Comparison of ENCODE assay signal across 1 cellular context in the genomic region with DNA sequence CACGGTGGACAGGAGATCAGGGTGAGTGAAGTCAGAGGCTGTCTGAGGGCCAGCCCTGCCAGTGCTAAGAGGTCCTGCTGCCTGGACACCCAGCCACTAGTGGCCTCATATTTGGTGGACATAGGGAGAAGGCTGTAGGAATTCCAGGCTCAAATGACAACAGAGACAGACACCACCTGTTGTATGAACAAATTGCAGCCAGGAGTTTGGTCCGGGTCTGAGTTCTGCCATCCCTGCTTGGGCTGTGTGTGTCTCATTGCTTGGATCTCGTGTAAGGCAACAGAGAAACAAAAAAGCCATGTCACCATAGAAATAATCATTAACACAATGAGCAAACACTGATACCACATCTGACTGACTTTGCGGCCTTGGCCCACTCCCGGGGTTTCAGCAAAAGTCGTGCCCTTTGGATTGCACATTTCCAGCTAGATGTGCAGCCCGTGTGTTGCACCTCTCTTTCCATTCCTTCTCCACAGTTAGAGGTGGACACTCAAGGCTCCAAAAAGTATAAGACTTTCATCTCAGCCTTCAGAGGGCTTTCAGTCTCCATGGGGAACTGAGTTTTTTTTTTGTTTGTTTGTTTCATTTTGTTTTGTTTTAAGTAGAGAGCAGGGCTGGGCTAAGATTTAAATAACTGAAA.
TF ChIP-seq lines count a peak whose summit lies in the region.
"Not testable (repeated sequence)": the region's sequence is repeated elsewhere in the genome, so short reads cannot be mapped to it uniquely, and the experiment has no call there.

No MANE protein-coding gene starts in this region.

TF ChIP-seq in HepG2, 621 proteins besides CTCF, POLR2A, EP300 and RAD21 (continued from another document and continues in another):
- TF ChIP-seq, protein P1, sequence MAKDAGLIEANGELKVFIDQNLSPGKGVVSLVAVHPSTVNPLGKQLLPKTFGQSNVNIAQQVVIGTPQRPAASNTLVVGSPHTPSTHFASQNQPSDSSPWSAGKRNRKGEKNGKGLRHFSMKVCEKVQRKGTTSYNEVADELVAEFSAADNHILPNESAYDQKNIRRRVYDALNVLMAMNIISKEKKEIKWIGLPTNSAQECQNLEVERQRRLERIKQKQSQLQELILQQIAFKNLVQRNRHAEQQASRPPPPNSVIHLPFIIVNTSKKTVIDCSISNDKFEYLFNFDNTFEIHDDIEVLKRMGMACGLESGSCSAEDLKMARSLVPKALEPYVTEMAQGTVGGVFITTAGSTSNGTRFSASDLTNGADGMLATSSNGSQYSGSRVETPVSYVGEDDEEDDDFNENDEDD (CRISPR knock-in tag; IDR thresholded peaks at IDR 0.05; ENCODE audit: borderline replicate concordance) = 0 out of 2 replicates have a peak, but pooled peaks have one; percentile 33
- TF ChIP-seq, protein P2, sequence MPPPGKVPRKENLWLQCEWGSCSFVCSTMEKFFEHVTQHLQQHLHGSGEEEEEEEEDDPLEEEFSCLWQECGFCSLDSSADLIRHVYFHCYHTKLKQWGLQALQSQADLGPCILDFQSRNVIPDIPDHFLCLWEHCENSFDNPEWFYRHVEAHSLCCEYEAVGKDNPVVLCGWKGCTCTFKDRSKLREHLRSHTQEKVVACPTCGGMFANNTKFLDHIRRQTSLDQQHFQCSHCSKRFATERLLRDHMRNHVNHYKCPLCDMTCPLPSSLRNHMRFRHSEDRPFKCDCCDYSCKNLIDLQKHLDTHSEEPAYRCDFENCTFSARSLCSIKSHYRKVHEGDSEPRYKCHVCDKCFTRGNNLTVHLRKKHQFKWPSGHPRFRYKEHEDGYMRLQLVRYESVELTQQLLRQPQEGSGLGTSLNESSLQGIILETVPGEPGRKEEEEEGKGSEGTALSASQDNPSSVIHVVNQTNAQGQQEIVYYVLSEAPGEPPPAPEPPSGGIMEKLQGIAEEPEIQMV (CRISPR knock-in tag; IDR thresholded peaks at IDR 0.05; ENCODE audit: low read depth) = 0 out of 2 replicates have a peak, but pooled peaks have one; percentile 28
- TF ChIP-seq STAG1 (CRISPR knock-in tag; IDR thresholded peaks at IDR 0.05) = peak; percentile 17; the same call in 1 of the 2 replicates
- peak; percentile 79 for TF ChIP-seq SIX4 (CRISPR knock-in tag; IDR thresholded peaks at IDR 0.05)
- peak; percentile 79; the same call in 1 of the 2 replicates for TF ChIP-seq ZKSCAN8 (CRISPR knock-in tag; IDR thresholded peaks at IDR 0.05; ENCODE audit: borderline replicate concordance)
- TF ChIP-seq ARNTL (CRISPR knock-in tag; IDR thresholded peaks at IDR 0.05) = peak; percentile 81
- 0 out of 2 replicates have a peak, but pooled peaks have one; percentile 37 for TF ChIP-seq RBAK (CRISPR knock-in tag; IDR thresholded peaks at IDR 0.05)
- 0 out of 2 replicates have a peak, but pooled peaks have one; percentile 43 for TF ChIP-seq SMYD3 (CRISPR knock-in tag; IDR thresholded peaks at IDR 0.05)
- TF ChIP-seq, protein P3, sequence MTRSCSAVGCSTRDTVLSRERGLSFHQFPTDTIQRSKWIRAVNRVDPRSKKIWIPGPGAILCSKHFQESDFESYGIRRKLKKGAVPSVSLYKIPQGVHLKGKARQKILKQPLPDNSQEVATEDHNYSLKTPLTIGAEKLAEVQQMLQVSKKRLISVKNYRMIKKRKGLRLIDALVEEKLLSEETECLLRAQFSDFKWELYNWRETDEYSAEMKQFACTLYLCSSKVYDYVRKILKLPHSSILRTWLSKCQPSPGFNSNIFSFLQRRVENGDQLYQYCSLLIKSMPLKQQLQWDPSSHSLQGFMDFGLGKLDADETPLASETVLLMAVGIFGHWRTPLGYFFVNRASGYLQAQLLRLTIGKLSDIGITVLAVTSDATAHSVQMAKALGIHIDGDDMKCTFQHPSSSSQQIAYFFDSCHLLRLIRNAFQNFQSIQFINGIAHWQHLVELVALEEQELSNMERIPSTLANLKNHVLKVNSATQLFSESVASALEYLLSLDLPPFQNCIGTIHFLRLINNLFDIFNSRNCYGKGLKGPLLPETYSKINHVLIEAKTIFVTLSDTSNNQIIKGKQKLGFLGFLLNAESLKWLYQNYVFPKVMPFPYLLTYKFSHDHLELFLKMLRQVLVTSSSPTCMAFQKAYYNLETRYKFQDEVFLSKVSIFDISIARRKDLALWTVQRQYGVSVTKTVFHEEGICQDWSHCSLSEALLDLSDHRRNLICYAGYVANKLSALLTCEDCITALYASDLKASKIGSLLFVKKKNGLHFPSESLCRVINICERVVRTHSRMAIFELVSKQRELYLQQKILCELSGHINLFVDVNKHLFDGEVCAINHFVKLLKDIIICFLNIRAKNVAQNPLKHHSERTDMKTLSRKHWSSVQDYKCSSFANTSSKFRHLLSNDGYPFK (CRISPR knock-in tag; IDR thresholded peaks at IDR 0.05; ENCODE audit: borderline replicate concordance) = peak; percentile 55; the same call in 1 of the 2 replicates
- TF ChIP-seq, protein P4, sequence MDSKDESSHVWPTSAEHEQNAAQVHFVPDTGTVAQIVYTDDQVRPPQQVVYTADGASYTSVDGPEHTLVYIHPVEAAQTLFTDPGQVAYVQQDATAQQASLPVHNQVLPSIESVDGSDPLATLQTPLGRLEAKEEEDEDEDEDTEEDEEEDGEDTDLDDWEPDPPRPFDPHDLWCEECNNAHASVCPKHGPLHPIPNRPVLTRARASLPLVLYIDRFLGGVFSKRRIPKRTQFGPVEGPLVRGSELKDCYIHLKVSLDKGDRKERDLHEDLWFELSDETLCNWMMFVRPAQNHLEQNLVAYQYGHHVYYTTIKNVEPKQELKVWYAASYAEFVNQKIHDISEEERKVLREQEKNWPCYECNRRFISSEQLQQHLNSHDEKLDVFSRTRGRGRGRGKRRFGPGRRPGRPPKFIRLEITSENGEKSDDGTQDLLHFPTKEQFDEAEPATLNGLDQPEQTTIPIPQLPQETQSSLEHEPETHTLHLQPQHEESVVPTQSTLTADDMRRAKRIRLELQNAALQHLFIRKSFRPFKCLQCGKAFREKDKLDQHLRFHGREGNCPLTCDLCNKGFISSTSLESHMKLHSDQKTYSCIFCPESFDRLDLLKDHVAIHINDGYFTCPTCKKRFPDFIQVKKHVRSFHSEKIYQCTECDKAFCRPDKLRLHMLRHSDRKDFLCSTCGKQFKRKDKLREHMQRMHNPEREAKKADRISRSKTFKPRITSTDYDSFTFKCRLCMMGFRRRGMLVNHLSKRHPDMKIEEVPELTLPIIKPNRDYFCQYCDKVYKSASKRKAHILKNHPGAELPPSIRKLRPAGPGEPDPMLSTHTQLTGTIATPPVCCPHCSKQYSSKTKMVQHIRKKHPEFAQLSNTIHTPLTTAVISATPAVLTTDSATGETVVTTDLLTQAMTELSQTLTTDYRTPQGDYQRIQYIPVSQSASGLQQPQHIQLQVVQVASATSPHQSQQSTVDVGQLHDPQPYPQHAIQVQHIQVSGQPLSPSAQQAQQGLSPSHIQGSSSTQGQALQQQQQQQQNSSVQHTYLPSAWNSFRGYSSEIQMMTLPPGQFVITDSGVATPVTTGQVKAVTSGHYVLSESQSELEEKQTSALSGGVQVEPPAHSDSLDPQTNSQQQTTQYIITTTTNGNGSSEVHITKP (CRISPR knock-in tag; IDR thresholded peaks at IDR 0.05; ENCODE audit: low read depth) = peak; percentile 66; the same call in 1 of the 2 replicates
- 0 out of 2 replicates have a peak, but pooled peaks have one; percentile 74 for TF ChIP-seq MBD4 (IDR thresholded peaks at IDR 0.05; ENCODE audit: borderline replicate concordance, low read length)
- peak; percentile 63; the same call in 1 of the 2 replicates for TF ChIP-seq NFKB2 (CRISPR knock-in tag; IDR thresholded peaks at IDR 0.05; ENCODE audit: borderline replicate concordance)
- peak; percentile 96 for TF ChIP-seq MED1 (CRISPR knock-in tag; IDR thresholded peaks at IDR 0.05)
- TF ChIP-seq, protein P5, sequence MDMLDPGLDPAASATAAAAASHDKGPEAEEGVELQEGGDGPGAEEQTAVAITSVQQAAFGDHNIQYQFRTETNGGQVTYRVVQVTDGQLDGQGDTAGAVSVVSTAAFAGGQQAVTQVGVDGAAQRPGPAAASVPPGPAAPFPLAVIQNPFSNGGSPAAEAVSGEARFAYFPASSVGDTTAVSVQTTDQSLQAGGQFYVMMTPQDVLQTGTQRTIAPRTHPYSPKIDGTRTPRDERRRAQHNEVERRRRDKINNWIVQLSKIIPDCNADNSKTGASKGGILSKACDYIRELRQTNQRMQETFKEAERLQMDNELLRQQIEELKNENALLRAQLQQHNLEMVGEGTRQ (IDR thresholded peaks at IDR 0.05; ENCODE audit: low read depth, low read length) = not testable (repeated sequence)
- TF ChIP-seq, protein P5 (CRISPR knock-in tag; IDR thresholded peaks at IDR 0.05; ENCODE audit: borderline replicate concordance) = peak; percentile 33; the same call in 1 of the 2 replicates
- TF ChIP-seq, protein P6, sequence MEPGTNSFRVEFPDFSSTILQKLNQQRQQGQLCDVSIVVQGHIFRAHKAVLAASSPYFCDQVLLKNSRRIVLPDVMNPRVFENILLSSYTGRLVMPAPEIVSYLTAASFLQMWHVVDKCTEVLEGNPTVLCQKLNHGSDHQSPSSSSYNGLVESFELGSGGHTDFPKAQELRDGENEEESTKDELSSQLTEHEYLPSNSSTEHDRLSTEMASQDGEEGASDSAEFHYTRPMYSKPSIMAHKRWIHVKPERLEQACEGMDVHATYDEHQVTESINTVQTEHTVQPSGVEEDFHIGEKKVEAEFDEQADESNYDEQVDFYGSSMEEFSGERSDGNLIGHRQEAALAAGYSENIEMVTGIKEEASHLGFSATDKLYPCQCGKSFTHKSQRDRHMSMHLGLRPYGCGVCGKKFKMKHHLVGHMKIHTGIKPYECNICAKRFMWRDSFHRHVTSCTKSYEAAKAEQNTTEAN (CRISPR knock-in tag; conservative IDR thresholded peaks at IDR 0.05) = peak; percentile 97
- peak; percentile 68; the same call in 1 of the 2 replicates for TF ChIP-seq PPARG (CRISPR knock-in tag; conservative IDR thresholded peaks at IDR 0.05)
- TF ChIP-seq, protein P7, sequence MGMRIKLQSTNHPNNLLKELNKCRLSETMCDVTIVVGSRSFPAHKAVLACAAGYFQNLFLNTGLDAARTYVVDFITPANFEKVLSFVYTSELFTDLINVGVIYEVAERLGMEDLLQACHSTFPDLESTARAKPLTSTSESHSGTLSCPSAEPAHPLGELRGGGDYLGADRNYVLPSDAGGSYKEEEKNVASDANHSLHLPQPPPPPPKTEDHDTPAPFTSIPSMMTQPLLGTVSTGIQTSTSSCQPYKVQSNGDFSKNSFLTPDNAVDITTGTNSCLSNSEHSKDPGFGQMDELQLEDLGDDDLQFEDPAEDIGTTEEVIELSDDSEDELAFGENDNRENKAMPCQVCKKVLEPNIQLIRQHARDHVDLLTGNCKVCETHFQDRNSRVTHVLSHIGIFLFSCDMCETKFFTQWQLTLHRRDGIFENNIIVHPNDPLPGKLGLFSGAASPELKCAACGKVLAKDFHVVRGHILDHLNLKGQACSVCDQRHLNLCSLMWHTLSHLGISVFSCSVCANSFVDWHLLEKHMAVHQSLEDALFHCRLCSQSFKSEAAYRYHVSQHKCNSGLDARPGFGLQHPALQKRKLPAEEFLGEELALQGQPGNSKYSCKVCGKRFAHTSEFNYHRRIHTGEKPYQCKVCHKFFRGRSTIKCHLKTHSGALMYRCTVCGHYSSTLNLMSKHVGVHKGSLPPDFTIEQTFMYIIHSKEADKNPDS (CRISPR knock-in tag; IDR thresholded peaks at IDR 0.05) = peak; percentile 28; the same call in 1 of the 2 replicates
- peak; percentile 84 for TF ChIP-seq ZNF331 (CRISPR knock-in tag; IDR thresholded peaks at IDR 0.05)
- TF ChIP-seq ZNF292 (CRISPR knock-in tag; IDR thresholded peaks at IDR 0.05; ENCODE audit: borderline replicate concordance, low read depth) = peak; percentile 77; the same call in 1 of the 2 replicates
- peak; percentile 94 for TF ChIP-seq ARID2 (CRISPR knock-in tag; IDR thresholded peaks at IDR 0.05; ENCODE audit: borderline replicate concordance)
- TF ChIP-seq, protein P8, sequence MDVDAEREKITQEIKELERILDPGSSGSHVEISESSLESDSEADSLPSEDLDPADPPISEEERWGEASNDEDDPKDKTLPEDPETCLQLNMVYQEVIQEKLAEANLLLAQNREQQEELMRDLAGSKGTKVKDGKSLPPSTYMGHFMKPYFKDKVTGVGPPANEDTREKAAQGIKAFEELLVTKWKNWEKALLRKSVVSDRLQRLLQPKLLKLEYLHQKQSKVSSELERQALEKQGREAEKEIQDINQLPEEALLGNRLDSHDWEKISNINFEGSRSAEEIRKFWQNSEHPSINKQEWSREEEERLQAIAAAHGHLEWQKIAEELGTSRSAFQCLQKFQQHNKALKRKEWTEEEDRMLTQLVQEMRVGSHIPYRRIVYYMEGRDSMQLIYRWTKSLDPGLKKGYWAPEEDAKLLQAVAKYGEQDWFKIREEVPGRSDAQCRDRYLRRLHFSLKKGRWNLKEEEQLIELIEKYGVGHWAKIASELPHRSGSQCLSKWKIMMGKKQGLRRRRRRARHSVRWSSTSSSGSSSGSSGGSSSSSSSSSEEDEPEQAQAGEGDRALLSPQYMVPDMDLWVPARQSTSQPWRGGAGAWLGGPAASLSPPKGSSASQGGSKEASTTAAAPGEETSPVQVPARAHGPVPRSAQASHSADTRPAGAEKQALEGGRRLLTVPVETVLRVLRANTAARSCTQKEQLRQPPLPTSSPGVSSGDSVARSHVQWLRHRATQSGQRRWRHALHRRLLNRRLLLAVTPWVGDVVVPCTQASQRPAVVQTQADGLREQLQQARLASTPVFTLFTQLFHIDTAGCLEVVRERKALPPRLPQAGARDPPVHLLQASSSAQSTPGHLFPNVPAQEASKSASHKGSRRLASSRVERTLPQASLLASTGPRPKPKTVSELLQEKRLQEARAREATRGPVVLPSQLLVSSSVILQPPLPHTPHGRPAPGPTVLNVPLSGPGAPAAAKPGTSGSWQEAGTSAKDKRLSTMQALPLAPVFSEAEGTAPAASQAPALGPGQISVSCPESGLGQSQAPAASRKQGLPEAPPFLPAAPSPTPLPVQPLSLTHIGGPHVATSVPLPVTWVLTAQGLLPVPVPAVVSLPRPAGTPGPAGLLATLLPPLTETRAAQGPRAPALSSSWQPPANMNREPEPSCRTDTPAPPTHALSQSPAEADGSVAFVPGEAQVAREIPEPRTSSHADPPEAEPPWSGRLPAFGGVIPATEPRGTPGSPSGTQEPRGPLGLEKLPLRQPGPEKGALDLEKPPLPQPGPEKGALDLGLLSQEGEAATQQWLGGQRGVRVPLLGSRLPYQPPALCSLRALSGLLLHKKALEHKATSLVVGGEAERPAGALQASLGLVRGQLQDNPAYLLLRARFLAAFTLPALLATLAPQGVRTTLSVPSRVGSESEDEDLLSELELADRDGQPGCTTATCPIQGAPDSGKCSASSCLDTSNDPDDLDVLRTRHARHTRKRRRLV (CRISPR knock-in tag; IDR thresholded peaks at IDR 0.05) = 0 out of 2 replicates have a peak, but pooled peaks have one; percentile 33
- peak; percentile 83 for TF ChIP-seq FOXK1 (CRISPR knock-in tag; IDR thresholded peaks at IDR 0.05; ENCODE audit: borderline replicate concordance, low read depth)
- 0 out of 2 replicates have a peak, but pooled peaks have one; percentile 35 for TF ChIP-seq TMF1 (CRISPR knock-in tag; IDR thresholded peaks at IDR 0.05; ENCODE audit: low read depth)
- TF ChIP-seq, protein P9, sequence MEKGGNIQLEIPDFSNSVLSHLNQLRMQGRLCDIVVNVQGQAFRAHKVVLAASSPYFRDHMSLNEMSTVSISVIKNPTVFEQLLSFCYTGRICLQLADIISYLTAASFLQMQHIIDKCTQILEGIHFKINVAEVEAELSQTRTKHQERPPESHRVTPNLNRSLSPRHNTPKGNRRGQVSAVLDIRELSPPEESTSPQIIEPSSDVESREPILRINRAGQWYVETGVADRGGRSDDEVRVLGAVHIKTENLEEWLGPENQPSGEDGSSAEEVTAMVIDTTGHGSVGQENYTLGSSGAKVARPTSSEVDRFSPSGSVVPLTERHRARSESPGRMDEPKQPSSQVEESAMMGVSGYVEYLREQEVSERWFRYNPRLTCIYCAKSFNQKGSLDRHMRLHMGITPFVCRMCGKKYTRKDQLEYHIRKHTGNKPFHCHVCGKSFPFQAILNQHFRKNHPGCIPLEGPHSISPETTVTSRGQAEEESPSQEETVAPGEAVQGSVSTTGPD (CRISPR knock-in tag; IDR thresholded peaks at IDR 0.05) = 0 out of 2 replicates have a peak, but pooled peaks have one; percentile 28
